11 cellular contexts compared by ENCODE assay signal in genomic region chr20:52049001-52049731, GRCh38.
DNase-seq lines count a peak whose midpoint lies in the region; TF ChIP-seq lines count a peak whose summit lies in the region.
"Had no signal": no experiment of that assay in that cellular context is flagged by ENCODE, and none has a peak within 500 bp of the region (broad histone marks: within the 10 kb centered on the region; RNA-seq: fewer than 3 reads in every experiment).

No MANE protein-coding gene starts in this region.

- H2AK5ac ChIP-seq in H9 (ENCODE audit: insufficient read length, low read length) = no peak overlapping the region

- H4K8ac ChIP-seq in H9 (replicated peaks; ENCODE audit: insufficient read length, low read depth, low read length) = no peak overlapping the region

- H3K4me1 Mint-ChIP-seq in H9 = peaks cover 41 to 45% of the 10 kb centered on the region in 2 experiments
- peaks cover 32% of the 10 kb centered on the region for H3K4me1 Mint-ChIP-seq in activated naive CD8-positive, alpha-beta T cell treated with anti-CD3 and anti-CD28 coated beads for 36 hours

- H3K9me3 Mint-ChIP-seq in H9 = no peaks in the 10 kb centered on the region
- H3K9me3 Mint-ChIP-seq in activated naive CD8-positive, alpha-beta T cell treated with anti-CD3 and anti-CD28 coated beads for 36 hours = peaks cover 2% of the 10 kb centered on the region
- H3K9me3 Mint-ChIP-seq: activated naive CD4-positive, alpha-beta T cell treated with anti-CD3 and anti-CD28 coated beads, Interleukin-2, amount 10 ng/mL, durations not matched to agents 7 days and 5 days had no signal

- H3K4me2 ChIP-seq in H9 (ENCODE audit: insufficient read depth, insufficient read length, low read length) (peak overlapping the region; percentile 53), skeletal muscle satellite cell (ENCODE audit: low read length) (peak overlapping the region; percentile 46)

- H3K14ac ChIP-seq in H9 (ENCODE audit: insufficient read depth, low read length) = no peak overlapping the region

- peak overlapping the region; percentile 42 to 75 for H3K4me3 Mint-ChIP-seq in H9
- H3K4me3 Mint-ChIP-seq in activated naive CD8-positive, alpha-beta T cell treated with anti-CD3 and anti-CD28 coated beads for 36 hours = no peak overlapping the region
- H3K4me3 Mint-ChIP-seq: activated naive CD4-positive, alpha-beta T cell treated with anti-CD3 and anti-CD28 coated beads, Interleukin-2, amount 10 ng/mL, durations not matched to agents 7 days and 5 days had no signal

- H3K27me3 ChIP-seq in H9 (ENCODE audit: insufficient read depth, low read length) (no peaks in the 10 kb centered on the region), iPS DF 6.9 (ENCODE audit: control insufficient read depth, insufficient read depth, low read length) (no peaks in the 10 kb centered on the region), skeletal muscle satellite cell (ENCODE audit: control insufficient read depth, insufficient read depth, low read length) (no peaks in the 10 kb centered on the region)

- H2BK5ac ChIP-seq in H9 (ENCODE audit: insufficient read length, low read length) = peak overlapping the region; percentile 12

- H3K27me3 Mint-ChIP-seq in H9 (ENCODE audit: low read depth) = no peaks in the 10 kb centered on the region
- peaks cover 3% of the 10 kb centered on the region for H3K27me3 Mint-ChIP-seq in activated naive CD8-positive, alpha-beta T cell treated with anti-CD3 and anti-CD28 coated beads for 36 hours

- H3K23ac ChIP-seq in H9 (ENCODE audit: insufficient read length, low read depth, low read length) = no peak overlapping the region

- H2AFZ ChIP-seq in H9 (ENCODE audit: low read length) = no peak overlapping the region

- no CpG with 5 or more reads among the region's 7 CpGs for WGBS in H9 (ENCODE audit: extremely low coverage, insufficient read length, low lambda C conversion rate)
- WGBS in iPS DF 6.9 (ENCODE audit: insufficient coverage, insufficient read length) = no CpG with 5 or more reads among the region's 7 CpGs

- H3K56ac ChIP-seq in H9 (ENCODE audit: insufficient read length, low read depth, low read length) = no peak overlapping the region

- no peak overlapping the region for H3T11ph ChIP-seq in H9 (ENCODE audit: low read length)

- H3K9me3 ChIP-seq in H9 (ENCODE audit: control insufficient read depth, low read depth, low read length) (no peaks in the 10 kb centered on the region), iPS DF 6.9 (ENCODE audit: control insufficient read depth, insufficient read depth, low read length) (no peaks in the 10 kb centered on the region), skeletal muscle satellite cell (replicated peaks; ENCODE audit: low read length) (no peaks in the 10 kb centered on the region)

- H3K9ac ChIP-seq in H9 (ENCODE audit: extremely low read depth, insufficient read length, low read length) (no peak overlapping the region), skeletal muscle satellite cell (ENCODE audit: low read depth, low read length) (peak overlapping the region; percentile 63)

- H3K23me2 ChIP-seq in H9 (ENCODE audit: insufficient read length, low read depth, low read length, poor library complexity, severe bottlenecking) = peaks cover 7% of the 10 kb centered on the region

- H3K4me1 ChIP-seq in H9 (ENCODE audit: insufficient read depth, low read length) = no peaks in the 10 kb centered on the region; the same call in 1 of the 2 replicates
- peaks cover 2% of the 10 kb centered on the region; the same call in 1 of the 2 replicates for H3K4me1 ChIP-seq in iPS DF 6.9 (ENCODE audit: control insufficient read depth, insufficient read depth, low read length)
- H3K4me1 ChIP-seq in skeletal muscle satellite cell (ENCODE audit: control insufficient read depth, insufficient read depth, low read length) = peaks cover 21% of the 10 kb centered on the region

- H3K27ac ChIP-seq in H9 (ENCODE audit: insufficient read length, low read depth, low read length) (peak overlapping the region; percentile 80), iPS DF 6.9 (ENCODE audit: low read length) (peak overlapping the region; percentile 50)

- peak overlapping the region; percentile 95 to 99 (median 98) for H3K27ac Mint-ChIP-seq in H9
- H3K27ac Mint-ChIP-seq in activated naive CD8-positive, alpha-beta T cell treated with anti-CD3 and anti-CD28 coated beads for 36 hours = peak overlapping the region; percentile 97
- H3K27ac Mint-ChIP-seq: activated naive CD4-positive, alpha-beta T cell treated with anti-CD3 and anti-CD28 coated beads, Interleukin-2, amount 10 ng/mL, durations not matched to agents 7 days and 5 days had no signal

- no peak overlapping the region for H2BK20ac ChIP-seq in H9 (ENCODE audit: low read depth, low read length, poor library complexity, severe bottlenecking)

- H3K4me3 ChIP-seq in iPS DF 6.9 (ENCODE audit: low read length) (no peak overlapping the region), skeletal muscle satellite cell (ENCODE audit: low read length) (no peak overlapping the region)

- no peak for TF ChIP-seq CTCF in H9 (conservative IDR thresholded peaks at IDR 0.05)

- H3K36me3 ChIP-seq in iPS DF 6.9 (ENCODE audit: control insufficient read depth, insufficient read depth, low read length) (no peaks in the 10 kb centered on the region), skeletal muscle satellite cell (ENCODE audit: insufficient read depth, low read length) (no peaks in the 10 kb centered on the region)

- no peak overlapping the region for H2BK12ac ChIP-seq in H9 (ENCODE audit: insufficient read length, low read depth, low read length)

- H4K20me1 ChIP-seq in H9 (ENCODE audit: control insufficient read depth, insufficient read depth, insufficient read length) = no peaks in the 10 kb centered on the region

- H3K36me3 Mint-ChIP-seq in H9 (ENCODE audit: insufficient read depth in 1 of 3, low read depth in 3 of 3) = no peaks in the 10 kb centered on the region
- H3K36me3 Mint-ChIP-seq in activated naive CD8-positive, alpha-beta T cell treated with anti-CD3 and anti-CD28 coated beads for 36 hours = peaks cover 10% of the 10 kb centered on the region
- H3K36me3 Mint-ChIP-seq: activated naive CD4-positive, alpha-beta T cell treated with anti-CD3 and anti-CD28 coated beads, Interleukin-2, amount 10 ng/mL, durations not matched to agents 7 days and 5 days had no signal

- H4K5ac ChIP-seq in H9 (ENCODE audit: insufficient read length, low read depth, low read length) = no peak overlapping the region

- H3K4ac ChIP-seq in H9 (ENCODE audit: low read depth, low read length) = no peak overlapping the region

- peak overlapping the region; percentile 1 for H2BK120ac ChIP-seq in H9 (ENCODE audit: low read depth, low read length, poor library complexity, severe bottlenecking)

- H3K79me2 ChIP-seq in H9 (ENCODE audit: insufficient read depth, low read length) = no peaks in the 10 kb centered on the region

- H3K18ac ChIP-seq in H9 (ENCODE audit: insufficient read length, low read depth, low read length) = no peak overlapping the region

- peak; percentile 68 for DNase-seq in H9
- no peak for DNase-seq in activated naive CD8-positive, alpha-beta T cell treated with anti-CD3 and anti-CD28 coated beads for 36 hours
- DNase-seq in iPS DF 6.9 (ENCODE audit: low read depth, low spot score) = no peak
- no peak for DNase-seq in C1 segment of cervical spinal cord (lab: John Stamatoyannopoulos, UW)
- DNase-seq in hippocampal formation (lab: John Stamatoyannopoulos, UW) = no peak
- DNase-seq in DMS153 (lab: John Stamatoyannopoulos, UW) = no peak
- DNase-seq: activated CD4-positive, alpha-beta T cell treated with anti-CD3 and anti-CD28 coated beads, Interleukin-2, amount 50 U/mL, for 4 hours; activated naive CD4-positive, alpha-beta T cell treated with anti-CD3 and anti-CD28 coated beads, Interleukin-2, amount 10 ng/mL, durations not matched to agents 7 days and 5 days; DMS53; stimulated activated CD4-positive, alpha-beta T cell treated with anti-CD3 and anti-CD28 coated beads, Interleukin-4, amount 100 ng/mL, for 24 hours had no signal

- H4K91ac ChIP-seq in H9 (ENCODE audit: insufficient read length, low read depth, low read length) = no peak overlapping the region

- no peak overlapping the region for H2BK15ac ChIP-seq in H9 (ENCODE audit: low read depth, low read length)

- no peaks in the 10 kb centered on the region for H3K79me1 ChIP-seq in H9 (ENCODE audit: insufficient read depth, low read depth, low read length, poor library complexity, severe bottlenecking)
